ENCODE assay signal across 1 cellular context in the genomic region with DNA sequence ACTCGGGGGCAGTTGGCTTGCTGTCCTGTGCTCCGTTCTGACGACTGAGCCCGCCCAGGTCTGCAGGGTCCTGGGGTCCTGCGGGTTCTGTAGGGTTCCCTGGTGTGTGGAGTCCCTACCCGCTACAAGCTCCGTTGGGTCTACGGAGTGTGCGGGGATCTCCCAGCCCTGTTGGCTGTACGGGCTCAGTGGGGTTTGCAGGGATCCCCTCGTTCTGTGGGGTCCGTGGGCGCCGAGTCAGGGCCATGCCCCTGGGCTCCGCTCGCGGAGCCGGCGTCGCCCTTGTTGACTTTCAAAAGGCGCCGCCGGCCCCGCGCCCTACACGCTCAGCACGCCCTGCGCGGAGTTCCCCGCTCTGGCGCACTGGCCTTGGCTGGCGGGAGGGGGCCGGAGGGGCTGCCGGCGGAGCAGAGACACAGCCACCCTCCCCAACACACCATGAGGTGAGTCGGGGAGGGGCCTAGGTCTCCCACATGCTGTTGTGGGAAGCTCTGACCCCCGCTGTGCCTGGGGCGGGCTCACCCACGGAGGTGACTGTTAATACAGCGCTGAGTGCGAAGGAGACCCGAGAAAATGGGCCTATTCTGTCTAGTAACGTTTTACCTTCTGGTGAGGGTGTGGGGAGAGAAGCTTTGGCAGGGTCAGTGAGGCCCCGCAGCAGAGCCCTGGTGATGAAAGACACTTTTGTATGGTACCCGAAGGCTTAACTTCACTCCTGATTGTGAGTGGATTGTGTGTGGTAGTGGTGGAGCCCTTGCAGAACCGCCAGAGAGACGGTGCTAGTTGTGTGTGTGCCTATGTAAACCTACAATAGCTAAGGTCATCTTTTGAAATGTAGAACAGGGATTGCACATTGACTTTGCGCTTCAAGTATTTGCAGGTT.
TF ChIP-seq lines count a peak whose summit lies in the region.

No MANE protein-coding gene starts in this region.

TF ChIP-seq in HepG2, 621 proteins besides CTCF, POLR2A, EP300 and RAD21 (continued from another document and continues in another):
- TF ChIP-seq, protein P1, sequence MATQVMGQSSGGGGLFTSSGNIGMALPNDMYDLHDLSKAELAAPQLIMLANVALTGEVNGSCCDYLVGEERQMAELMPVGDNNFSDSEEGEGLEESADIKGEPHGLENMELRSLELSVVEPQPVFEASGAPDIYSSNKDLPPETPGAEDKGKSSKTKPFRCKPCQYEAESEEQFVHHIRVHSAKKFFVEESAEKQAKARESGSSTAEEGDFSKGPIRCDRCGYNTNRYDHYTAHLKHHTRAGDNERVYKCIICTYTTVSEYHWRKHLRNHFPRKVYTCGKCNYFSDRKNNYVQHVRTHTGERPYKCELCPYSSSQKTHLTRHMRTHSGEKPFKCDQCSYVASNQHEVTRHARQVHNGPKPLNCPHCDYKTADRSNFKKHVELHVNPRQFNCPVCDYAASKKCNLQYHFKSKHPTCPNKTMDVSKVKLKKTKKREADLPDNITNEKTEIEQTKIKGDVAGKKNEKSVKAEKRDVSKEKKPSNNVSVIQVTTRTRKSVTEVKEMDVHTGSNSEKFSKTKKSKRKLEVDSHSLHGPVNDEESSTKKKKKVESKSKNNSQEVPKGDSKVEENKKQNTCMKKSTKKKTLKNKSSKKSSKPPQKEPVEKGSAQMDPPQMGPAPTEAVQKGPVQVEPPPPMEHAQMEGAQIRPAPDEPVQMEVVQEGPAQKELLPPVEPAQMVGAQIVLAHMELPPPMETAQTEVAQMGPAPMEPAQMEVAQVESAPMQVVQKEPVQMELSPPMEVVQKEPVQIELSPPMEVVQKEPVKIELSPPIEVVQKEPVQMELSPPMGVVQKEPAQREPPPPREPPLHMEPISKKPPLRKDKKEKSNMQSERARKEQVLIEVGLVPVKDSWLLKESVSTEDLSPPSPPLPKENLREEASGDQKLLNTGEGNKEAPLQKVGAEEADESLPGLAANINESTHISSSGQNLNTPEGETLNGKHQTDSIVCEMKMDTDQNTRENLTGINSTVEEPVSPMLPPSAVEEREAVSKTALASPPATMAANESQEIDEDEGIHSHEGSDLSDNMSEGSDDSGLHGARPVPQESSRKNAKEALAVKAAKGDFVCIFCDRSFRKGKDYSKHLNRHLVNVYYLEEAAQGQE (IDR thresholded peaks at IDR 0.05; ENCODE audit: borderline replicate concordance in 1 of 2, low read depth in 1 of 2, low read length in 2 of 2), result peak in 1 of 2 experiments; percentile 15; a peak in 1 of 4 replicates
- no peak for TF ChIP-seq RBM39 (IDR thresholded peaks at IDR 0.05; ENCODE audit: low read depth, low read length, poor library complexity, severe bottlenecking)
- TF ChIP-seq SRSF9 (IDR thresholded peaks at IDR 0.05; ENCODE audit: borderline replicate concordance, insufficient read depth, low read depth, low read length, poor library complexity, severe bottlenecking), result no peak
- TF ChIP-seq, protein P2, sequence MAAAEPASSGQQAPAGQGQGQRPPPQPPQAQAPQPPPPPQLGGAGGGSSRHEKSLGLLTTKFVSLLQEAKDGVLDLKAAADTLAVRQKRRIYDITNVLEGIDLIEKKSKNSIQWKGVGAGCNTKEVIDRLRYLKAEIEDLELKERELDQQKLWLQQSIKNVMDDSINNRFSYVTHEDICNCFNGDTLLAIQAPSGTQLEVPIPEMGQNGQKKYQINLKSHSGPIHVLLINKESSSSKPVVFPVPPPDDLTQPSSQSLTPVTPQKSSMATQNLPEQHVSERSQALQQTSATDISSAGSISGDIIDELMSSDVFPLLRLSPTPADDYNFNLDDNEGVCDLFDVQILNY (CRISPR knock-in tag; conservative IDR thresholded peaks at IDR 0.05), result no peak; the same call in 1 of the 2 replicates
- TF ChIP-seq, protein P3, sequence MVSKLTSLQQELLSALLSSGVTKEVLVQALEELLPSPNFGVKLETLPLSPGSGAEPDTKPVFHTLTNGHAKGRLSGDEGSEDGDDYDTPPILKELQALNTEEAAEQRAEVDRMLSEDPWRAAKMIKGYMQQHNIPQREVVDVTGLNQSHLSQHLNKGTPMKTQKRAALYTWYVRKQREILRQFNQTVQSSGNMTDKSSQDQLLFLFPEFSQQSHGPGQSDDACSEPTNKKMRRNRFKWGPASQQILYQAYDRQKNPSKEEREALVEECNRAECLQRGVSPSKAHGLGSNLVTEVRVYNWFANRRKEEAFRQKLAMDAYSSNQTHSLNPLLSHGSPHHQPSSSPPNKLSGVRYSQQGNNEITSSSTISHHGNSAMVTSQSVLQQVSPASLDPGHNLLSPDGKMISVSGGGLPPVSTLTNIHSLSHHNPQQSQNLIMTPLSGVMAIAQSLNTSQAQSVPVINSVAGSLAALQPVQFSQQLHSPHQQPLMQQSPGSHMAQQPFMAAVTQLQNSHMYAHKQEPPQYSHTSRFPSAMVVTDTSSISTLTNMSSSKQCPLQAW (CRISPR knock-in tag; IDR thresholded peaks at IDR 0.05), result peak; percentile 80
- peak; percentile 35; the same call in 1 of the 2 replicates for TF ChIP-seq HNF4A (CRISPR knock-in tag; IDR thresholded peaks at IDR 0.05)
- TF ChIP-seq ZNF746 (CRISPR knock-in tag; IDR thresholded peaks at IDR 0.05), result peak; percentile 62; the same call in 1 of the 2 replicates
- peak; percentile 68; the same call in 1 of the 2 replicates for TF ChIP-seq ZNF557 (CRISPR knock-in tag; IDR thresholded peaks at IDR 0.05)
- peak; percentile 92 for TF ChIP-seq MYPOP (CRISPR knock-in tag; IDR thresholded peaks at IDR 0.05)
- TF ChIP-seq NFRKB (IDR thresholded peaks at IDR 0.05), result no peak
- peak; percentile 85 for TF ChIP-seq ZNF468 (CRISPR knock-in tag; IDR thresholded peaks at IDR 0.05)
- no peak for TF ChIP-seq TOE1 (CRISPR knock-in tag; IDR thresholded peaks at IDR 0.05)
- TF ChIP-seq ZNF160 (CRISPR knock-in tag; IDR thresholded peaks at IDR 0.05), result 0 out of 2 replicates have a peak, but pooled peaks have one; percentile 48
- no peak for TF ChIP-seq MLLT10 (CRISPR knock-in tag; IDR thresholded peaks at IDR 0.05)
- peak; percentile 27 for TF ChIP-seq PHF5A (CRISPR knock-in tag; IDR thresholded peaks at IDR 0.05; ENCODE audit: low read depth, unreplicated experiment)
- peak; percentile 35; the same call in 1 of the 2 replicates for TF ChIP-seq FOXK2 (IDR thresholded peaks at IDR 0.05)
- TF ChIP-seq, protein P4, sequence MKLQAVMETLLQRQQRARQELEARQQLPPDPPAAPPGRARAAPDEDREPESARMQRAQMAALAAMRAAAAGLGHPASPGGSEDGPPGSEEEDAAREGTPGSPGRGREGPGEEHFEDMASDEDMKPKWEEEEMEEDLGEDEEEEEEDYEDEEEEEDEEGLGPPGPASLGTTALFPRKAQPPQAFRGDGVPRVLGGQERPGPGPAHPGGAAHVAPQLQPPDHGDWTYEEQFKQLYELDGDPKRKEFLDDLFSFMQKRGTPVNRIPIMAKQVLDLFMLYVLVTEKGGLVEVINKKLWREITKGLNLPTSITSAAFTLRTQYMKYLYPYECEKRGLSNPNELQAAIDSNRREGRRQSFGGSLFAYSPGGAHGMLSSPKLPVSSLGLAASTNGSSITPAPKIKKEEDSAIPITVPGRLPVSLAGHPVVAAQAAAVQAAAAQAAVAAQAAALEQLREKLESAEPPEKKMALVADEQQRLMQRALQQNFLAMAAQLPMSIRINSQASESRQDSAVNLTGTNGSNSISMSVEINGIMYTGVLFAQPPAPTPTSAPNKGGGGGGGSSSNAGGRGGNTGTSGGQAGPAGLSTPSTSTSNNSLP (IDR thresholded peaks at IDR 0.05; ENCODE audit: low read depth, low read length), result no peak
- TF ChIP-seq ZNF597 (CRISPR knock-in tag; IDR thresholded peaks at IDR 0.05), result no peak
- peak; percentile 67; the same call in 1 of the 2 replicates for TF ChIP-seq NAIF1 (CRISPR knock-in tag; IDR thresholded peaks at IDR 0.05; ENCODE audit: borderline replicate concordance)
- peak; percentile 75; the same call in 1 of the 2 replicates for TF ChIP-seq ZNF441 (CRISPR knock-in tag; IDR thresholded peaks at IDR 0.05; ENCODE audit: borderline replicate concordance)
- peak; percentile 94 for TF ChIP-seq AKAP8 (CRISPR knock-in tag; IDR thresholded peaks at IDR 0.05)
- TF ChIP-seq HES4 (CRISPR knock-in tag; IDR thresholded peaks at IDR 0.05; ENCODE audit: borderline replicate concordance), result no peak
- TF ChIP-seq ZNF747 (CRISPR knock-in tag; IDR thresholded peaks at IDR 0.05; ENCODE audit: borderline replicate concordance), result 0 out of 2 replicates have a peak, but pooled peaks have one; percentile 72
- TF ChIP-seq ZNF660 (CRISPR knock-in tag; IDR thresholded peaks at IDR 0.05; ENCODE audit: borderline replicate concordance, low read depth), result no peak
- TF ChIP-seq ADNP (CRISPR knock-in tag; IDR thresholded peaks at IDR 0.05), result no peak
- TF ChIP-seq ZNF180 (CRISPR knock-in tag; IDR thresholded peaks at IDR 0.05; ENCODE audit: borderline replicate concordance, low read depth), result no peak
- TF ChIP-seq ELF1 (CRISPR knock-in tag; IDR thresholded peaks at IDR 0.05), result peak; percentile 64
- TF ChIP-seq LBX2 (CRISPR knock-in tag; IDR thresholded peaks at IDR 0.05; ENCODE audit: borderline replicate concordance), result peak; percentile 82; the same call in 1 of the 2 replicates
- 0 out of 2 replicates have a peak, but pooled peaks have one; percentile 63 for TF ChIP-seq FIP1L1 (IDR thresholded peaks at IDR 0.05; ENCODE audit: borderline replicate concordance, insufficient read depth, low read depth, low read length)
- 0 out of 2 replicates have a peak, but pooled peaks have one; percentile 8 for TF ChIP-seq NFYB (CRISPR knock-in tag; IDR thresholded peaks at IDR 0.05)
- TF ChIP-seq ZNF33B (CRISPR knock-in tag; IDR thresholded peaks at IDR 0.05), result no peak
- TF ChIP-seq, protein P5, sequence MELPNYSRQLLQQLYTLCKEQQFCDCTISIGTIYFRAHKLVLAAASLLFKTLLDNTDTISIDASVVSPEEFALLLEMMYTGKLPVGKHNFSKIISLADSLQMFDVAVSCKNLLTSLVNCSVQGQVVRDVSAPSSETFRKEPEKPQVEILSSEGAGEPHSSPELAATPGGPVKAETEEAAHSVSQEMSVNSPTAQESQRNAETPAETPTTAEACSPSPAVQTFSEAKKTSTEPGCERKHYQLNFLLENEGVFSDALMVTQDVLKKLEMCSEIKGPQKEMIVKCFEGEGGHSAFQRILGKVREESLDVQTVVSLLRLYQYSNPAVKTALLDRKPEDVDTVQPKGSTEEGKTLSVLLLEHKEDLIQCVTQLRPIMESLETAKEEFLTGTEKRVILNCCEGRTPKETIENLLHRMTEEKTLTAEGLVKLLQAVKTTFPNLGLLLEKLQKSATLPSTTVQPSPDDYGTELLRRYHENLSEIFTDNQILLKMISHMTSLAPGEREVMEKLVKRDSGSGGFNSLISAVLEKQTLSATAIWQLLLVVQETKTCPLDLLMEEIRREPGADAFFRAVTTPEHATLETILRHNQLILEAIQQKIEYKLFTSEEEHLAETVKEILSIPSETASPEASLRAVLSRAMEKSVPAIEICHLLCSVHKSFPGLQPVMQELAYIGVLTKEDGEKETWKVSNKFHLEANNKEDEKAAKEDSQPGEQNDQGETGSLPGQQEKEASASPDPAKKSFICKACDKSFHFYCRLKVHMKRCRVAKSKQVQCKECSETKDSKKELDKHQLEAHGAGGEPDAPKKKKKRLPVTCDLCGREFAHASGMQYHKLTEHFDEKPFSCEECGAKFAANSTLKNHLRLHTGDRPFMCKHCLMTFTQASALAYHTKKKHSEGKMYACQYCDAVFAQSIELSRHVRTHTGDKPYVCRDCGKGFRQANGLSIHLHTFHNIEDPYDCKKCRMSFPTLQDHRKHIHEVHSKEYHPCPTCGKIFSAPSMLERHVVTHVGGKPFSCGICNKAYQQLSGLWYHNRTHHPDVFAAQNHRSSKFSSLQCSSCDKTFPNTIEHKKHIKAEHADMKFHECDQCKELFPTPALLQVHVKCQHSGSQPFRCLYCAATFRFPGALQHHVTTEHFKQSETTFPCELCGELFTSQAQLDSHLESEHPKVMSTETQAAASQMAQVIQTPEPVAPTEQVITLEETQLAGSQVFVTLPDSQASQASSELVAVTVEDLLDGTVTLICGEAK (IDR thresholded peaks at IDR 0.05), result no peak
- TF ChIP-seq, protein P5 (CRISPR knock-in tag; IDR thresholded peaks at IDR 0.05), result peak; percentile 84
- no peak for TF ChIP-seq U2AF1 (optimal IDR thresholded peaks at IDR 0.05; ENCODE audit: low read depth, low read length)
- TF ChIP-seq SIN3B (IDR thresholded peaks at IDR 0.05; ENCODE audit: low read length), result no peak
- no peak for TF ChIP-seq ZFP36L2 (CRISPR knock-in tag; IDR thresholded peaks at IDR 0.05)
